ENCODE assay signal across 18 cellular contexts in the genomic region with DNA sequence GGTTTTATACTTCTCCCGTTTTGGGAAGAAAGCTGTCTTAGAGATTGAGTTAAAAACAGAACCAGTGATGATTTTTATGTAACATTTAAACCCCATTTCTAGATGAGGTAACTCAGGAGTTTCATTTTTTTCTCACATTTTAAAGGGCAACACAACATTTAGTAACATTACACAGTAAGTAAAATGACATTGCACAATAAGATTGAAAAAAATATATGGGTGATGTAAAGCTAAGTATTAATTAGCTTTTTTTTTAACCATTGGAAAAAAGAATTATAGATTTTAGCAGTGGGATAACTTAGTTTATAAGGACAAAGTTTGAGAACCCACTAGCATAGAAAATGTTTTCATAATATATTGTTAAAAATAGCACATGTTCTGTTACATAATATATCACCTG. TPM values are rescaled to one million over a fixed set of nuclear protein-coding genes. Genes with fewer than 3 reads are reported as not detected.
DNase-seq lines count a peak whose midpoint lies in the region; ATAC-seq, FAIRE-seq and TF ChIP-seq lines count a peak whose summit lies in the region.
"Had no signal": no experiment of that assay in that cellular context is flagged by ENCODE, and none has a peak within 500 bp of the region (broad histone marks: within the 10 kb centered on the region; RNA-seq: fewer than 3 reads in every experiment).

No MANE protein-coding gene starts in this region.

- H3K27me3 Mint-ChIP-seq in activated naive CD4-positive, alpha-beta T cell treated with anti-CD3 and anti-CD28 coated beads, Interleukin-2, amount 50 U/mL, for 24 hours: no peaks in the 10 kb centered on the region
- H3K27me3 Mint-ChIP-seq in activated naive CD4-positive, alpha-beta T cell treated with anti-CD3 and anti-CD28 coated beads for 36 hours (ENCODE audit: low read depth): no peaks in the 10 kb centered on the region
- no peaks in the 10 kb centered on the region for H3K27me3 Mint-ChIP-seq in activated CD4-positive, alpha-beta memory T cell treated with anti-CD3 and anti-CD28 coated beads for 36 hours
- H3K27me3 Mint-ChIP-seq: CD4-positive, alpha-beta T cell had no signal

- H3K9me1 ChIP-seq in K562 (ENCODE audit: control insufficient read depth, insufficient read depth, low read length): no peaks in the 10 kb centered on the region

- H3K79me2 ChIP-seq in OCI-LY7 (ENCODE audit: insufficient read depth, low read depth, low read length): no peaks in the 10 kb centered on the region; the same call in 1 of the 2 replicates
- H3K79me2 ChIP-seq in K562 (ENCODE audit: control insufficient read depth, insufficient read depth, low read length): no peaks in the 10 kb centered on the region

- H4K20me1 ChIP-seq in OCI-LY7 (ENCODE audit: insufficient read depth, low read length) (0 out of 2 replicates have a peak, but pooled peaks cover 3% of the 10 kb centered on the region), K562 (replicated peaks; ENCODE audit: control insufficient read depth, insufficient read depth, low read length) (no peaks in the 10 kb centered on the region)

- TF ChIP-seq CTCF in OCI-LY7 (conservative IDR thresholded peaks at IDR 0.05; ENCODE audit: low read length) (no peak), K562 (IDR thresholded peaks at IDR 0.05 in 2 of 3, conservative IDR thresholded peaks at IDR 0.05 in 1 of 3; ENCODE audit: insufficient read depth in 2 of 3, low read depth in 1 of 3, low read length in 3 of 3) (no peak)

- POLR2A ChIA-PET in OCI-LY7 (lab: Charles Lee) (interaction anchor here (0.6 to 1.0 kb wide), 4 partner anchors 14 to 195 kb away, joined by 3 to 4 read pairs (median 4); no protein-coding TSS in a partner anchor), K562 (lab: Yijun Ruan, JAX) (no interaction called here)
- POLR2A ChIA-PET in activated CD4-positive, alpha-beta memory T cell treated with anti-CD3 and anti-CD28 coated beads for 36 hours (lab: Charles Lee): interaction anchor here (0.8 kb wide), 1 partner anchor 25 kb away, joined by 3 read pairs; a partner anchor contains a TSS

- H3K27ac Mint-ChIP-seq in activated naive CD4-positive, alpha-beta T cell treated with anti-CD3 and anti-CD28 coated beads, Interleukin-2, amount 50 U/mL, for 24 hours: peak overlapping the region; percentile 51
- no peak overlapping the region for H3K27ac Mint-ChIP-seq in activated naive CD4-positive, alpha-beta T cell treated with anti-CD3 and anti-CD28 coated beads for 36 hours
- no peak overlapping the region for H3K27ac Mint-ChIP-seq in activated CD4-positive, alpha-beta memory T cell treated with anti-CD3 and anti-CD28 coated beads for 36 hours
- H3K27ac Mint-ChIP-seq: CD4-positive, alpha-beta T cell had no signal

- TF ChIP-seq RAD21 in K562 (CRISPR knock-in tag; conservative IDR thresholded peaks at IDR 0.05 in 1 of 2, IDR thresholded peaks at IDR 0.05 in 1 of 2): no peak

- H3K4me3 Mint-ChIP-seq in activated naive CD4-positive, alpha-beta T cell treated with anti-CD3 and anti-CD28 coated beads, Interleukin-2, amount 50 U/mL, for 24 hours: no peak overlapping the region
- no peak overlapping the region for H3K4me3 Mint-ChIP-seq in activated naive CD4-positive, alpha-beta T cell treated with anti-CD3 and anti-CD28 coated beads for 36 hours
- no peak overlapping the region for H3K4me3 Mint-ChIP-seq in activated CD4-positive, alpha-beta memory T cell treated with anti-CD3 and anti-CD28 coated beads for 36 hours
- H3K4me3 Mint-ChIP-seq: CD4-positive, alpha-beta T cell had no signal

- TF ChIP-seq POLR2A in K562 (conservative IDR thresholded peaks at IDR 0.05): no peak

- CTCF ChIA-PET in activated naive CD4-positive, alpha-beta T cell treated with anti-CD3 and anti-CD28 coated beads for 36 hours (lab: Charles Lee): interaction anchor here (0.6 kb wide), 1 partner anchor 49 kb away, joined by 5 read pairs; no protein-coding TSS in a partner anchor
- CTCF ChIA-PET in OCI-LY7 (lab: Charles Lee; ENCODE audit: unreplicated experiment) (no interaction called here), K562 (lab: Yijun Ruan, JAX; ENCODE audit: low intra/inter-chr PET ratio) (no interaction called here)
- CTCF ChIA-PET in activated CD4-positive, alpha-beta memory T cell treated with anti-CD3 and anti-CD28 coated beads for 36 hours (lab: Charles Lee): no interaction called here

- no peaks in the 10 kb centered on the region for H3K27me3 ChIP-seq in K562 (ENCODE audit: control insufficient read depth in 2 of 2, insufficient read depth in 2 of 2, low read length in 2 of 2)
- H3K27me3 ChIP-seq: BE2C had no signal

- peaks cover 7% of the 10 kb centered on the region for H3K36me3 Mint-ChIP-seq in activated naive CD4-positive, alpha-beta T cell treated with anti-CD3 and anti-CD28 coated beads, Interleukin-2, amount 50 U/mL, for 24 hours
- H3K36me3 Mint-ChIP-seq in activated naive CD4-positive, alpha-beta T cell treated with anti-CD3 and anti-CD28 coated beads for 36 hours (ENCODE audit: low read depth): peaks cover 6% of the 10 kb centered on the region
- H3K36me3 Mint-ChIP-seq in activated CD4-positive, alpha-beta memory T cell treated with anti-CD3 and anti-CD28 coated beads for 36 hours: peaks cover 22% of the 10 kb centered on the region

- H3K4me1 ChIP-seq in OCI-LY7 (ENCODE audit: insufficient read depth, low read length, poor library complexity, severe bottlenecking) (no peaks in the 10 kb centered on the region), K562 (replicated peaks in 1 of 2; ENCODE audit: control insufficient read depth in 2 of 2, insufficient read depth in 2 of 2, low read length in 2 of 2) (no peaks in the 10 kb centered on the region)
- H3K4me1 ChIP-seq: BE2C, Caco-2 had no signal

- H2AFZ ChIP-seq in OCI-LY7 (ENCODE audit: low read length) (no peak overlapping the region), K562 (ENCODE audit: low read depth, low read length) (no peak overlapping the region)
- H2AFZ ChIP-seq: GM23248 had no signal

- H3K4me1 Mint-ChIP-seq in activated naive CD4-positive, alpha-beta T cell treated with anti-CD3 and anti-CD28 coated beads, Interleukin-2, amount 50 U/mL, for 24 hours: no peaks in the 10 kb centered on the region
- no peaks in the 10 kb centered on the region for H3K4me1 Mint-ChIP-seq in activated naive CD4-positive, alpha-beta T cell treated with anti-CD3 and anti-CD28 coated beads for 36 hours (ENCODE audit: low read depth)
- no peaks in the 10 kb centered on the region for H3K4me1 Mint-ChIP-seq in activated CD4-positive, alpha-beta memory T cell treated with anti-CD3 and anti-CD28 coated beads for 36 hours (ENCODE audit: low read depth)

- TF ChIP-seq EP300 in K562 (IDR thresholded peaks at IDR 0.05; ENCODE audit: low read length): no peak

- no peak overlapping the region for H3K27ac ChIP-seq in OCI-LY7 (ENCODE audit: low read depth, low read length, poor library complexity, severe bottlenecking)
- no peak overlapping the region; the same call in 2 of the 3 replicates for H3K27ac ChIP-seq in K562 (ENCODE audit: extremely low read depth, low read depth, low read length)
- H3K27ac ChIP-seq: C4-2B, GM23248 had no signal

- H3K9me2 ChIP-seq in OCI-LY7 (ENCODE audit: insufficient read depth, low read length): no peaks in the 10 kb centered on the region

- ATAC-seq in K562 (no peak), HG02610 (IDR thresholded peaks at IDR 0.05; ENCODE audit: unreplicated experiment) (no peak)
- ATAC-seq: HepG2 had no signal

- in situ Hi-C loops in K562 (cut with MboI): no loop called here

- no peak for FAIRE-seq in K562 (lab: Jason Lieb, UNC)
- FAIRE-seq: GM12892, GM18507, HepG2 had no signal

- H3K9ac ChIP-seq in K562 (ENCODE audit: insufficient read depth in 1 of 2, low read depth in 2 of 2, low read length in 2 of 2): no peak overlapping the region
- H3K9ac ChIP-seq: GM23248 had no signal

- WGBS in K562 (ENCODE audit: insufficient coverage, low coverage, missing lambda C conversion rate): 41% methylated on average over 1 of the region's 1 CpG

- intact Hi-C loops in activated naive CD4-positive, alpha-beta T cell treated with anti-CD3 and anti-CD28 coated beads for 36 hours (cut with micrococcal nuclease): no loop called here
- intact Hi-C loops in OCI-LY7 (cut with micrococcal nuclease; ENCODE audit: unreplicated experiment): no loop called here
- intact Hi-C loops in K562 (cut with micrococcal nuclease): no loop called here
- intact Hi-C loops in activated CD4-positive, alpha-beta memory T cell treated with anti-CD3 and anti-CD28 coated beads for 36 hours (cut with micrococcal nuclease): no loop called here

- no peak overlapping the region for H3K4me3 ChIP-seq in OCI-LY7 (ENCODE audit: low read depth, low read length, poor library complexity, severe bottlenecking)
- H3K4me3 ChIP-seq in K562: no peak overlapping the region
- H3K4me3 ChIP-seq: GM23248 had no signal

- peaks cover 91% of the 10 kb centered on the region for H3K36me3 ChIP-seq in OCI-LY7 (ENCODE audit: insufficient read depth, low read length)
- peaks cover 65% of the 10 kb centered on the region for H3K36me3 ChIP-seq in K562 (ENCODE audit: control insufficient read depth, insufficient read depth, low read length)

- BruUV-seq in OCI-LY7 (replicated peaks; lab: Mats Ljungman, UMichigan) (TSS peak; percentile 15), K562 (replicated peaks; lab: Mats Ljungman, UMichigan) (no TSS peak)

- no peaks in the 10 kb centered on the region for H3K9me3 Mint-ChIP-seq in activated naive CD4-positive, alpha-beta T cell treated with anti-CD3 and anti-CD28 coated beads, Interleukin-2, amount 50 U/mL, for 24 hours
- no peaks in the 10 kb centered on the region for H3K9me3 Mint-ChIP-seq in activated naive CD4-positive, alpha-beta T cell treated with anti-CD3 and anti-CD28 coated beads for 36 hours
- no peaks in the 10 kb centered on the region for H3K9me3 Mint-ChIP-seq in activated CD4-positive, alpha-beta memory T cell treated with anti-CD3 and anti-CD28 coated beads for 36 hours
- H3K9me3 Mint-ChIP-seq: CD4-positive, alpha-beta T cell had no signal

- H3K4me2 ChIP-seq in OCI-LY7 (ENCODE audit: low read length) (no peak overlapping the region), K562 (ENCODE audit: insufficient read depth, low read length) (no peak overlapping the region)

- DNase-seq in activated naive CD4-positive, alpha-beta T cell treated with anti-CD3 and anti-CD28 coated beads for 36 hours: no peak
- DNase-seq in OCI-LY7 (ENCODE audit: low spot score) (no peak), K562 (ENCODE audit: extremely low read depth in 1 of 4, low spot score in 3 of 4) (no peak), NCI-H510A (lab: John Stamatoyannopoulos, UW) (no peak)
- DNase-seq in activated CD4-positive, alpha-beta memory T cell treated with anti-CD3 and anti-CD28 coated beads for 36 hours: no peak
- DNase-seq: ACHN; BE2C; Caco-2; CD4-positive, alpha-beta T cell; GDM1; GM23248; HCEC 1CT had no signal

- H3K9me3 ChIP-seq in OCI-LY7 (ENCODE audit: low read length): no peaks in the 10 kb centered on the region
- no peaks in the 10 kb centered on the region for H3K9me3 ChIP-seq in K562 (replicated peaks; ENCODE audit: control insufficient read depth, insufficient read depth, low read depth, low read length)
- H3K9me3 ChIP-seq: BE2C, Caco-2 had no signal

RNA-seq across cellular contexts. Expression of a gene that starts 25.1 kb away (rescaled TPM):
- 10 to 100 TPM; 46.1 to 55.2 TPM for total RNA-seq in activated naive CD4-positive, alpha-beta T cell treated with anti-CD3 and anti-CD28 coated beads for 36 hours
- 44.6 and 65.1 TPM in 2 replicates for total RNA-seq in OCI-LY7 (2014; rRNA removed; shearing (Covaris generic))
- total RNA-seq in OCI-LY7 (2022) (71.4 and 72.6 TPM in 2 replicates), K562 (2014; rRNA removed) (46.7 and 49.6 TPM in 2 replicates), K562 (2014; rRNA removed; fragmentation: Illumina TruSeq; extraction: Trizol) (94.2 and 96.0 TPM in 2 replicates), K562 (2015; rRNA removed; fragmentation: Illumina TruSeq; extraction: Trizol) (64.0 and 75.2 TPM in 2 replicates), K562 (2021) (54.6 and 56.9 TPM in 2 replicates)
- total RNA-seq in K562 (2011; cell fraction: chromatin; rRNA removed; ENCODE audit: low replicate concordance): 85.0 and 349 TPM in 2 replicates
- 36.5 and 54.1 TPM in 2 replicates for total RNA-seq in K562 (2011; cell fraction: nucleolus; rRNA removed)
- total RNA-seq in K562 (2011; cell fraction: nucleoplasm; rRNA removed): 106 and 172 TPM in 2 replicates
- polyA plus RNA-seq in K562 (2011; rRNA removed) (83.5 and 112 TPM in 2 replicates), K562 (2014; fragmentation: Illumina TruSeq; extraction: Trizol) (54.0 and 60.1 TPM in 2 replicates), K562 (2014; fragmentation: Nextera tagmentation; extraction: Ambion mirVana) (10 to 100 TPM; 75.8 to 86.8 TPM), K562 (2014; rRNA removed) (48.9 and 81.3 TPM in 2 replicates)
- polyA plus RNA-seq in K562 (2011; cell fraction: cytosol; rRNA removed): 17.1 and 34.0 TPM in 2 replicates
- 29.6 and 54.3 TPM in 2 replicates for polyA plus RNA-seq in K562 (2011; cell fraction: nucleus; rRNA removed)
- 49.4 and 60.8 TPM in 2 replicates for polyA plus RNA-seq in K562 (2012)
- polyA minus RNA-seq in K562 (2011; rRNA and poly(A)+ RNA removed): 148 and 150 TPM in 2 replicates
- polyA minus RNA-seq in K562 (2011; cell fraction: cytosol; rRNA and poly(A)+ RNA removed): 23.0 and 33.3 TPM in 2 replicates
- polyA minus RNA-seq in K562 (2011; cell fraction: nucleus; rRNA and poly(A)+ RNA removed): 62.7 and 127 TPM in 2 replicates
- total RNA-seq in activated CD4-positive, alpha-beta memory T cell treated with anti-CD3 and anti-CD28 coated beads for 36 hours: 10 to 100 TPM; 52.6 to 56.5 TPM

RNA-seq across cellular contexts. Expression of a gene that starts 38.0 kb away (rescaled TPM):
- 10 to 100 TPM; 28.6 to 29.1 TPM for total RNA-seq in activated naive CD4-positive, alpha-beta T cell treated with anti-CD3 and anti-CD28 coated beads for 36 hours
- 22.3 and 22.7 TPM in 2 replicates for total RNA-seq in OCI-LY7 (2014; rRNA removed; shearing (Covaris generic))
- total RNA-seq in OCI-LY7 (2022) (43.0 and 43.9 TPM in 2 replicates), K562 (2014; rRNA removed) (9.8 and 10.7 TPM in 2 replicates), K562 (2014; rRNA removed; fragmentation: Illumina TruSeq; extraction: Trizol) (35.4 and 41.0 TPM in 2 replicates), K562 (2015; rRNA removed; fragmentation: Illumina TruSeq; extraction: Trizol) (24.7 and 25.4 TPM in 2 replicates), K562 (2021) (24.2 and 25.8 TPM in 2 replicates)
- total RNA-seq in K562 (2011; cell fraction: chromatin; rRNA removed; ENCODE audit: low replicate concordance): 17.0 and 66.9 TPM in 2 replicates
- 10.3 and 14.1 TPM in 2 replicates for total RNA-seq in K562 (2011; cell fraction: nucleolus; rRNA removed)
- total RNA-seq in K562 (2011; cell fraction: nucleoplasm; rRNA removed): 27.8 and 43.4 TPM in 2 replicates
- polyA plus RNA-seq in K562 (2011; rRNA removed) (25.3 and 31.3 TPM in 2 replicates), K562 (2014; fragmentation: Illumina TruSeq; extraction: Trizol) (18.1 and 20.4 TPM in 2 replicates), K562 (2014; fragmentation: Nextera tagmentation; extraction: Ambion mirVana) (10 to 100 TPM; 20.2 to 53.5 TPM), K562 (2014; rRNA removed) (13.6 and 14.7 TPM in 2 replicates)
- polyA plus RNA-seq in K562 (2011; cell fraction: cytosol; rRNA removed): 3.2 and 7.3 TPM in 2 replicates
- 9.6 and 12.7 TPM in 2 replicates for polyA plus RNA-seq in K562 (2011; cell fraction: nucleus; rRNA removed)
- 12.9 and 13.2 TPM in 2 replicates for polyA plus RNA-seq in K562 (2012)
- polyA minus RNA-seq in K562 (2011; rRNA and poly(A)+ RNA removed): 49.3 and 50.0 TPM in 2 replicates
- 17.1 and 23.4 TPM in 2 replicates for polyA minus RNA-seq in K562 (2011; cell fraction: cytosol; rRNA and poly(A)+ RNA removed)
- 16.8 and 33.2 TPM in 2 replicates for polyA minus RNA-seq in K562 (2011; cell fraction: nucleus; rRNA and poly(A)+ RNA removed)
- total RNA-seq in activated CD4-positive, alpha-beta memory T cell treated with anti-CD3 and anti-CD28 coated beads for 36 hours: 10 to 100 TPM; 25.3 to 31.2 TPM
